15 cellular contexts compared by ENCODE assay signal in genomic region chr7:81081626-81082025, GRCh38.
DNase-seq lines count a peak whose midpoint lies in the region; ATAC-seq and TF ChIP-seq lines count a peak whose summit lies in the region.
"Had no signal": no experiment of that assay in that cellular context is flagged by ENCODE, and none has a peak within 500 bp of the region (broad histone marks: within the 10 kb centered on the region; RNA-seq: fewer than 3 reads in every experiment).

No MANE protein-coding gene starts in this region.

- H3K36me3 Mint-ChIP-seq in nephron (ENCODE audit: low read depth): no peaks in the 10 kb centered on the region
- H3K36me3 Mint-ChIP-seq: CD4-positive, CD25-positive, alpha-beta regulatory T cell had no signal

- DNase-seq in EH (ENCODE audit: low read depth) (peak; percentile 7), NCI-H226 (peak; percentile 91), fibroblast of mammary gland (ENCODE audit: low read depth) (peak; percentile 21), G401 (ENCODE audit: low spot score) (no peak), NCI-H510A treated with DMSO at 0.1 percent for 48 hours (lab: John Stamatoyannopoulos, UW) (no peak)
- DNase-seq in activated CD8-positive, alpha-beta memory T cell treated with anti-CD3 and anti-CD28 coated beads, Interleukin-2, amount 50 U/mL, for 4 hours: no peak
- DNase-seq: 8988T; Calu3; CD4-positive, CD25-positive, alpha-beta regulatory T cell; DMS 273 treated with DMSO at 0.1 percent for 48 hours; HFFc6 had no signal

- H3K4me3 Mint-ChIP-seq in nephron: no peak overlapping the region
- H3K4me3 Mint-ChIP-seq: CD4-positive, CD25-positive, alpha-beta regulatory T cell; HFFc6 had no signal

- H3K4me1 Mint-ChIP-seq in nephron: peaks cover 18% of the 10 kb centered on the region
- H3K4me1 Mint-ChIP-seq: CD4-positive, CD25-positive, alpha-beta regulatory T cell had no signal

- no peak for ATAC-seq in HG03442 (IDR thresholded peaks at IDR 0.05; ENCODE audit: unreplicated experiment)

- H3K4me3 ChIP-seq in fibroblast of mammary gland (ENCODE audit: control insufficient read depth, low read depth, low read length): no peak overlapping the region
- H3K4me3 ChIP-seq: BLaER1 treated with 17β-estradiol and CSF1 and Interleukin-3, amounts not matched to agents 10 nM and 100 nM; HAP-1 had no signal

- TF ChIP-seq CTCF in fibroblast of mammary gland (conservative IDR thresholded peaks at IDR 0.05; ENCODE audit: control insufficient read depth, insufficient read depth, low read depth, low read length) (no peak), nephron (IDR thresholded peaks at IDR 0.05; ENCODE audit: unreplicated experiment in 3 of 3) (no peak)

- in situ Hi-C loops in G401 (cut with HindIII; ENCODE audit: low sequenced_read_pairs): no loop called here

- H3K9me3 Mint-ChIP-seq in nephron: peaks cover 13% of the 10 kb centered on the region

- peak overlapping the region in 2 of 3 experiments; percentile 13 to 86 for H3K27ac Mint-ChIP-seq in nephron
- H3K27ac Mint-ChIP-seq: CD4-positive, CD25-positive, alpha-beta regulatory T cell; HFFc6 had no signal

- no peaks in the 10 kb centered on the region for H3K27me3 Mint-ChIP-seq in nephron (ENCODE audit: low read depth)
- H3K27me3 Mint-ChIP-seq: CD4-positive, CD25-positive, alpha-beta regulatory T cell had no signal

Comparison
In these comparisons a context has a peak if more than half of its experiments do, and no peak if none do; other contexts are left out.
1. DNase-seq: peak in EH (single experiment), NCI-H226 (single experiment) and fibroblast of mammary gland (single experiment); none in G401 (single experiment), activated CD8-positive, alpha-beta memory T cell treated with anti-CD3 and anti-CD28 coated beads, Interleukin-2, amount 50 U/mL, for 4 hours (single experiment) and NCI-H510A treated with DMSO at 0.1 percent for 48 hours (single experiment).